ENCODE assay signal across 1 cellular context in the genomic region with DNA sequence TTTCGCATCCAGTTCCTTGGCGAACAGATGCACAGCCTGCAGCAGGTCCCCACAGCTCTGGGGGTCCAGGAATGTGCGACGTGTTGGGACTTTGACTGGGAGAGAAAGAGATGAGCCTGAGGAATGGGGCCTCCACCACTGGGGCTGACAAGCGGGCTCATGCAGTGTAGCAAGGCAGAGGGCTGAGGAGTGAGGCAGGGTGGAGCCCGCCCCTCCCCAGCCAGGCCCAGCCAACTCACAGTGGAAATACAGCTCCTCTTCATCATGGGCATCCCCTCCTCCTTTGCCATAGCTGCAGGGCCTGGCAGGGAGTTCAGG.
TF ChIP-seq lines count a peak whose summit lies in the region.

No MANE protein-coding gene starts in this region.

TF ChIP-seq in GM23338, 12 proteins besides CTCF, POLR2A, EP300 and RAD21 (continued from another document):
- TF ChIP-seq, protein P1, sequence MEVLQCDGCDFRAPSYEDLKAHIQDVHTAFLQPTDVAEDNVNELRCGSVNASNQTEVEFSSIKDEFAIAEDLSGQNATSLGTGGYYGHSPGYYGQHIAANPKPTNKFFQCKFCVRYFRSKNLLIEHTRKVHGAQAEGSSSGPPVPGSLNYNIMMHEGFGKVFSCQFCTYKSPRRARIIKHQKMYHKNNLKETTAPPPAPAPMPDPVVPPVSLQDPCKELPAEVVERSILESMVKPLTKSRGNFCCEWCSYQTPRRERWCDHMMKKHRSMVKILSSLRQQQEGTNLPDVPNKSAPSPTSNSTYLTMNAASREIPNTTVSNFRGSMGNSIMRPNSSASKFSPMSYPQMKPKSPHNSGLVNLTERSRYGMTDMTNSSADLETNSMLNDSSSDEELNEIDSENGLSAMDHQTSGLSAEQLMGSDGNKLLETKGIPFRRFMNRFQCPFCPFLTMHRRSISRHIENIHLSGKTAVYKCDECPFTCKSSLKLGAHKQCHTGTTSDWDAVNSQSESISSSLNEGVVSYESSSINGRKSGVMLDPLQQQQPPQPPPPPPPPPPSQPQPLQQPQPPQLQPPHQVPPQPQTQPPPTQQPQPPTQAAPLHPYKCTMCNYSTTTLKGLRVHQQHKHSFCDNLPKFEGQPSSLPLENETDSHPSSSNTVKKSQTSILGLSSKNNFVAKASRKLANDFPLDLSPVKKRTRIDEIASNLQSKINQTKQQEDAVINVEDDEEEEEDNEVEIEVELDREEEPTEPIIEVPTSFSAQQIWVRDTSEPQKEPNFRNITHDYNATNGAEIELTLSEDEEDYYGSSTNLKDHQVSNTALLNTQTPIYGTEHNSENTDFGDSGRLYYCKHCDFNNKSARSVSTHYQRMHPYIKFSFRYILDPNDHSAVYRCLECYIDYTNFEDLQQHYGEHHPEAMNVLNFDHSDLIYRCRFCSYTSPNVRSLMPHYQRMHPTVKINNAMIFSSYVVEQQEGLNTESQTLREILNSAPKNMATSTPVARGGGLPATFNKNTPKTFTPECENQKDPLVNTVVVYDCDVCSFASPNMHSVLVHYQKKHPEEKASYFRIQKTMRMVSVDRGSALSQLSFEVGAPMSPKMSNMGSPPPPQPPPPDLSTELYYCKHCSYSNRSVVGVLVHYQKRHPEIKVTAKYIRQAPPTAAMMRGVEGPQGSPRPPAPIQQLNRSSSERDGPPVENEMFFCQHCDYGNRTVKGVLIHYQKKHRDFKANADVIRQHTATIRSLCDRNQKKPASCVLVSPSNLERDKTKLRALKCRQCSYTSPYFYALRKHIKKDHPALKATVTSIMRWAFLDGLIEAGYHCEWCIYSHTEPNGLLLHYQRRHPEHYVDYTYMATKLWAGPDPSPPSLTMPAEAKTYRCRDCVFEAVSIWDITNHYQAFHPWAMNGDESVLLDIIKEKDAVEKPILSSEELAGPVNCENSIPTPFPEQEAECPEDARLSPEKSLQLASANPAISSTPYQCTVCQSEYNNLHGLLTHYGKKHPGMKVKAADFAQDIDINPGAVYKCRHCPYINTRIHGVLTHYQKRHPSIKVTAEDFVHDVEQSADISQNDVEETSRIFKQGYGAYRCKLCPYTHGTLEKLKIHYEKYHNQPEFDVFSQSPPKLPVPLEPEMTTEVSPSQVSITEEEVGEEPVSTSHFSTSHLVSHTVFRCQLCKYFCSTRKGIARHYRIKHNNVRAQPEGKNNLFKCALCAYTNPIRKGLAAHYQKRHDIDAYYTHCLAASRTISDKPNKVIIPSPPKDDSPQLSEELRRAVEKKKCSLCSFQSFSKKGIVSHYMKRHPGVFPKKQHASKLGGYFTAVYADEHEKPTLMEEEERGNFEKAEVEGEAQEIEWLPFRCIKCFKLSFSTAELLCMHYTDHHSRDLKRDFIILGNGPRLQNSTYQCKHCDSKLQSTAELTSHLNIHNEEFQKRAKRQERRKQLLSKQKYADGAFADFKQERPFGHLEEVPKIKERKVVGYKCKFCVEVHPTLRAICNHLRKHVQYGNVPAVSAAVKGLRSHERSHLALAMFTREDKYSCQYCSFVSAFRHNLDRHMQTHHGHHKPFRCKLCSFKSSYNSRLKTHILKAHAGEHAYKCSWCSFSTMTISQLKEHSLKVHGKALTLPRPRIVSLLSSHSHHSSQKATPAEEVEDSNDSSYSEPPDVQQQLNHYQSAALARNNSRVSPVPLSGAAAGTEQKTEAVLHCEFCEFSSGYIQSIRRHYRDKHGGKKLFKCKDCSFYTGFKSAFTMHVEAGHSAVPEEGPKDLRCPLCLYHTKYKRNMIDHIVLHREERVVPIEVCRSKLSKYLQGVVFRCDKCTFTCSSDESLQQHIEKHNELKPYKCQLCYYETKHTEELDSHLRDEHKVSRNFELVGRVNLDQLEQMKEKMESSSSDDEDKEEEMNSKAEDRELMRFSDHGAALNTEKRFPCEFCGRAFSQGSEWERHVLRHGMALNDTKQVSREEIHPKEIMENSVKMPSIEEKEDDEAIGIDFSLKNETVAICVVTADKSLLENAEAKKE (CRISPR knock-in tag; IDR thresholded peaks at IDR 0.05) = no peak
- TF ChIP-seq STAT1 (IDR thresholded peaks at IDR 0.05; ENCODE audit: unreplicated experiment) (no peak), POLR2AphosphoS5 (IDR thresholded peaks at IDR 0.05; ENCODE audit: low read depth) (no peak), EZH2 (IDR thresholded peaks at IDR 0.05; ENCODE audit: low read depth, unreplicated experiment) (no peak)
- TF ChIP-seq, protein P2, sequence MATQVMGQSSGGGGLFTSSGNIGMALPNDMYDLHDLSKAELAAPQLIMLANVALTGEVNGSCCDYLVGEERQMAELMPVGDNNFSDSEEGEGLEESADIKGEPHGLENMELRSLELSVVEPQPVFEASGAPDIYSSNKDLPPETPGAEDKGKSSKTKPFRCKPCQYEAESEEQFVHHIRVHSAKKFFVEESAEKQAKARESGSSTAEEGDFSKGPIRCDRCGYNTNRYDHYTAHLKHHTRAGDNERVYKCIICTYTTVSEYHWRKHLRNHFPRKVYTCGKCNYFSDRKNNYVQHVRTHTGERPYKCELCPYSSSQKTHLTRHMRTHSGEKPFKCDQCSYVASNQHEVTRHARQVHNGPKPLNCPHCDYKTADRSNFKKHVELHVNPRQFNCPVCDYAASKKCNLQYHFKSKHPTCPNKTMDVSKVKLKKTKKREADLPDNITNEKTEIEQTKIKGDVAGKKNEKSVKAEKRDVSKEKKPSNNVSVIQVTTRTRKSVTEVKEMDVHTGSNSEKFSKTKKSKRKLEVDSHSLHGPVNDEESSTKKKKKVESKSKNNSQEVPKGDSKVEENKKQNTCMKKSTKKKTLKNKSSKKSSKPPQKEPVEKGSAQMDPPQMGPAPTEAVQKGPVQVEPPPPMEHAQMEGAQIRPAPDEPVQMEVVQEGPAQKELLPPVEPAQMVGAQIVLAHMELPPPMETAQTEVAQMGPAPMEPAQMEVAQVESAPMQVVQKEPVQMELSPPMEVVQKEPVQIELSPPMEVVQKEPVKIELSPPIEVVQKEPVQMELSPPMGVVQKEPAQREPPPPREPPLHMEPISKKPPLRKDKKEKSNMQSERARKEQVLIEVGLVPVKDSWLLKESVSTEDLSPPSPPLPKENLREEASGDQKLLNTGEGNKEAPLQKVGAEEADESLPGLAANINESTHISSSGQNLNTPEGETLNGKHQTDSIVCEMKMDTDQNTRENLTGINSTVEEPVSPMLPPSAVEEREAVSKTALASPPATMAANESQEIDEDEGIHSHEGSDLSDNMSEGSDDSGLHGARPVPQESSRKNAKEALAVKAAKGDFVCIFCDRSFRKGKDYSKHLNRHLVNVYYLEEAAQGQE (IDR thresholded peaks at IDR 0.05; ENCODE audit: unreplicated experiment) = no peak
TF ChIP-seq in GM23338: peak in this region for 0.
